Comparison of ENCODE assay signal across 1 cellular context in genomic region chr1:183416850-183417690, GRCh38.
TF ChIP-seq lines count a peak whose summit lies in the region.

No MANE protein-coding gene starts in this region.

TF ChIP-seq in H1, 55 proteins besides CTCF, POLR2A, EP300 and RAD21:
- TF ChIP-seq, protein P1, sequence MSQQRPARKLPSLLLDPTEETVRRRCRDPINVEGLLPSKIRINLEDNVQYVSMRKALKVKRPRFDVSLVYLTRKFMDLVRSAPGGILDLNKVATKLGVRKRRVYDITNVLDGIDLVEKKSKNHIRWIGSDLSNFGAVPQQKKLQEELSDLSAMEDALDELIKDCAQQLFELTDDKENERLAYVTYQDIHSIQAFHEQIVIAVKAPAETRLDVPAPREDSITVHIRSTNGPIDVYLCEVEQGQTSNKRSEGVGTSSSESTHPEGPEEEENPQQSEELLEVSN (IDR thresholded peaks at IDR 0.05), result peak; percentile 50; the same call in 1 of the 2 replicates
- no peak for TF ChIP-seq CTBP2 (IDR thresholded peaks at IDR 0.05; ENCODE audit: borderline replicate concordance, insufficient read depth, insufficient read length, low read length)
- TF ChIP-seq CBX8 (IDR thresholded peaks at IDR 0.05; ENCODE audit: borderline replicate concordance, low read depth, low read length), result no peak
- peak; percentile 5 for TF ChIP-seq TAF7 (optimal IDR thresholded peaks at IDR 0.05; ENCODE audit: borderline replicate concordance, low read depth, low read length)
- no peak for TF ChIP-seq CHD1 (IDR thresholded peaks at IDR 0.05; ENCODE audit: low read depth, low read length)
- TF ChIP-seq ZNF274 (IDR thresholded peaks at IDR 0.05; ENCODE audit: borderline replicate concordance, extremely low read depth, low read length), result no peak
- TF ChIP-seq SIN3A (conservative IDR thresholded peaks at IDR 0.05 in 1 of 2, IDR thresholded peaks at IDR 0.05 in 1 of 2; ENCODE audit: low read depth in 1 of 2, low read length in 2 of 2), result peak; percentile 99 to 100
- TF ChIP-seq RNF2 (IDR thresholded peaks at IDR 0.05; ENCODE audit: borderline replicate concordance, low read depth, low read length, missing control alignments, poor library complexity, severe bottlenecking), result peak; percentile 3
- TF ChIP-seq MAX (IDR thresholded peaks at IDR 0.05), result peak; percentile 98
- TF ChIP-seq SAP30 (IDR thresholded peaks at IDR 0.05; ENCODE audit: insufficient read depth, insufficient replicate concordance, low read length), result peak; percentile 99
- peak; percentile 12; the same call in 1 of the 2 replicates for TF ChIP-seq CHD2 (IDR thresholded peaks at IDR 0.05; ENCODE audit: low read length)
- peak; percentile 97 to 98; a peak in 3 of 4 replicates for TF ChIP-seq HDAC2 (IDR thresholded peaks at IDR 0.05; ENCODE audit: borderline replicate concordance in 1 of 2, low read depth in 2 of 2, low read length in 2 of 2)
- 0 out of 2 replicates have a peak, but pooled peaks have one; percentile 18 for TF ChIP-seq USF2 (IDR thresholded peaks at IDR 0.05; ENCODE audit: low read length)
- 0 out of 2 replicates have a peak, but pooled peaks have one; percentile 51 for TF ChIP-seq GABPA (IDR thresholded peaks at IDR 0.05; ENCODE audit: borderline replicate concordance, insufficient read depth, low read length)
- TF ChIP-seq RFX5 (IDR thresholded peaks at IDR 0.05; ENCODE audit: borderline replicate concordance, low read depth, low read length), result no peak
TF ChIP-seq in H1: peak in this region for 10.
